1 cellular context compared by ENCODE assay signal in genomic region chr13:74135306-74136088, GRCh38.
TF ChIP-seq lines count a peak whose summit lies in the region.

No MANE protein-coding gene starts in this region.

TF ChIP-seq in HepG2, 621 proteins besides CTCF, POLR2A, EP300 and RAD21 (continued from another document and continues in another):
- TF ChIP-seq ZGPAT (CRISPR knock-in tag; IDR thresholded peaks at IDR 0.05) = no peak; the same call in 1 of the 2 replicates
- no peak; the same call in 1 of the 2 replicates for TF ChIP-seq ARID4A (CRISPR knock-in tag; IDR thresholded peaks at IDR 0.05; ENCODE audit: borderline replicate concordance)
- TF ChIP-seq ZNF224 (CRISPR knock-in tag; IDR thresholded peaks at IDR 0.05) = no peak
- no peak for TF ChIP-seq THAP7 (CRISPR knock-in tag; IDR thresholded peaks at IDR 0.05)
- TF ChIP-seq YEATS2 (CRISPR knock-in tag; IDR thresholded peaks at IDR 0.05; ENCODE audit: borderline replicate concordance) = no peak
- 0 out of 2 replicates have a peak, but pooled peaks have one; percentile 13 for TF ChIP-seq PAXIP1 (CRISPR knock-in tag; conservative IDR thresholded peaks at IDR 0.05)
- TF ChIP-seq ZNF296 (CRISPR knock-in tag; conservative IDR thresholded peaks at IDR 0.05) = no peak
- 0 out of 2 replicates have a peak, but pooled peaks have one; percentile 9 for TF ChIP-seq ZNF501 (CRISPR knock-in tag; IDR thresholded peaks at IDR 0.05)
- TF ChIP-seq BRF2 (CRISPR knock-in tag; IDR thresholded peaks at IDR 0.05) = no peak
- TF ChIP-seq HNRNPLL (IDR thresholded peaks at IDR 0.05; ENCODE audit: low read depth, low read length, poor library complexity, severe bottlenecking) = no peak
- no peak for TF ChIP-seq ZNF83 (CRISPR knock-in tag; IDR thresholded peaks at IDR 0.05; ENCODE audit: borderline replicate concordance)
- TF ChIP-seq RFX3 (CRISPR knock-in tag; IDR thresholded peaks at IDR 0.05) = no peak
- 0 out of 2 replicates have a peak, but pooled peaks have one; percentile 73 for TF ChIP-seq ZNF550 (CRISPR knock-in tag; IDR thresholded peaks at IDR 0.05; ENCODE audit: borderline replicate concordance)
- TF ChIP-seq MTF2 (CRISPR knock-in tag; IDR thresholded peaks at IDR 0.05; ENCODE audit: borderline replicate concordance) = no peak
- TF ChIP-seq KIAA2018 (CRISPR knock-in tag; IDR thresholded peaks at IDR 0.05; ENCODE audit: borderline replicate concordance) = no peak
- no peak for TF ChIP-seq ZBTB20 (CRISPR knock-in tag; IDR thresholded peaks at IDR 0.05; ENCODE audit: borderline replicate concordance, low read depth)
- TF ChIP-seq FOXP1 (IDR thresholded peaks at IDR 0.05) = no peak
- no peak for TF ChIP-seq FOXP1 (CRISPR knock-in tag; IDR thresholded peaks at IDR 0.05)
- TF ChIP-seq SP140L (CRISPR knock-in tag; IDR thresholded peaks at IDR 0.05; ENCODE audit: borderline replicate concordance) = no peak
- TF ChIP-seq NFE2L2 (IDR thresholded peaks at IDR 0.05; ENCODE audit: low read length) = no peak
- no peak for TF ChIP-seq POLR2AphosphoS2 (IDR thresholded peaks at IDR 0.05; ENCODE audit: low read depth, low read length)
- TF ChIP-seq ZC3H4 (CRISPR knock-in tag; IDR thresholded peaks at IDR 0.05; ENCODE audit: borderline replicate concordance) = no peak
- 0 out of 2 replicates have a peak, but pooled peaks have one; percentile 15 for TF ChIP-seq AHDC1 (CRISPR knock-in tag; IDR thresholded peaks at IDR 0.05; ENCODE audit: borderline replicate concordance)
- no peak for TF ChIP-seq MTA1 (CRISPR knock-in tag; IDR thresholded peaks at IDR 0.05; ENCODE audit: borderline replicate concordance)
- no peak for TF ChIP-seq ZBTB38 (CRISPR knock-in tag; IDR thresholded peaks at IDR 0.05)
- TF ChIP-seq JDP2 (CRISPR knock-in tag; IDR thresholded peaks at IDR 0.05; ENCODE audit: borderline replicate concordance) = no peak
- TF ChIP-seq SP1 (IDR thresholded peaks at IDR 0.05) = no peak
- TF ChIP-seq SP1 (CRISPR knock-in tag; IDR thresholded peaks at IDR 0.05) = 0 out of 2 replicates have a peak, but pooled peaks have one; percentile 14
- no peak for TF ChIP-seq ELF4 (CRISPR knock-in tag; IDR thresholded peaks at IDR 0.05; ENCODE audit: borderline replicate concordance)
- TF ChIP-seq ZNF33A (CRISPR knock-in tag; IDR thresholded peaks at IDR 0.05; ENCODE audit: borderline replicate concordance) = no peak
- TF ChIP-seq MZF1 (CRISPR knock-in tag; IDR thresholded peaks at IDR 0.05; ENCODE audit: borderline replicate concordance) = no peak
